Comparison of ENCODE assay signal across 13 cellular contexts in the genomic region with DNA sequence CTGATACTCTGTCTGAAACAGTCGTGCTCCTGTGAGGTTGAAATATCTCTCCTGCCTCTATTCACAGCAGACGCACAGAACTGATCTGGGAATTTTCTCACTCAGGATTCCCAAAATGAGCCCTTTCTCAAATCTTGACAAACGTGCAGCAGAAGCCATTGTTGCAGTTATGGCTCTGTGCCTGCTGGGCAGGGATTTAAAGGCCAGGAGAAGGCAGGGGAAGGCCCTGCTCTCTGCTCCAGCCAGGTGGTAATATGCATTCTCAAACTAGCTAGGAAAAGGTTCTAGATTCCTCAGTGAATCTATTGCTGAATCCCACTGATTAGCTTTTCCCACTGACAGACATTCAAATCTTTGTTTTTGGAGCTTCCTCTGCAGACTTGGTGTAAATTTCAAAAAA. TPM values are rescaled to one million over a fixed set of nuclear protein-coding genes. Genes with fewer than 3 reads are reported as not detected.
DNase-seq lines count a peak whose midpoint lies in the region; TF ChIP-seq lines count a peak whose summit lies in the region.
"Had no signal": no experiment of that assay in that cellular context is flagged by ENCODE, and none has a peak within 500 bp of the region (broad histone marks: within the 10 kb centered on the region; RNA-seq: fewer than 3 reads in every experiment).

No MANE protein-coding gene starts in this region.

- intact Hi-C loops in activated CD4-positive, alpha-beta T cell treated with anti-CD3 and anti-CD28 coated beads, Interleukin-2, amount 10 ng/mL, durations not matched to agents 24 days and 14 days (cut with micrococcal nuclease): no loop called here

- peaks cover 58% of the 10 kb centered on the region for H3K27me3 Mint-ChIP-seq in activated CD4-positive, alpha-beta T cell treated with anti-CD3 and anti-CD28 coated beads, Interleukin-2, amount 10 ng/mL, durations not matched to agents 24 days and 14 days
- H3K27me3 Mint-ChIP-seq in neural crest cell (ENCODE audit: low read depth): peaks cover 73% of the 10 kb centered on the region

- H3K4me3 Mint-ChIP-seq in activated CD4-positive, alpha-beta T cell treated with anti-CD3 and anti-CD28 coated beads, Interleukin-2, amount 10 ng/mL, durations not matched to agents 24 days and 14 days: no peak overlapping the region
- peak overlapping the region; percentile 50 for H3K4me3 Mint-ChIP-seq in neural crest cell
- H3K4me3 Mint-ChIP-seq: B cell; CD8-positive, alpha-beta T cell; GM23338 had no signal

- no peak overlapping the region for H3K27ac Mint-ChIP-seq in activated CD4-positive, alpha-beta T cell treated with anti-CD3 and anti-CD28 coated beads, Interleukin-2, amount 10 ng/mL, durations not matched to agents 24 days and 14 days
- H3K27ac Mint-ChIP-seq in neural crest cell (ENCODE audit: unreplicated experiment): no peak overlapping the region
- H3K27ac Mint-ChIP-seq: B cell; CD8-positive, alpha-beta T cell; GM23338 had no signal

- peak; percentile 37 for DNase-seq in activated CD4-positive, alpha-beta T cell treated with anti-CD3 and anti-CD28 coated beads, Interleukin-2, amount 10 ng/mL, durations not matched to agents 24 days and 14 days
- no peak for DNase-seq in activated CD4-positive, alpha-beta T cell treated with anti-CD3 and anti-CD28 coated beads for 1 hour
- DNase-seq in ecto neural progenitor cell (ENCODE audit: low spot score): peak; percentile 19
- DNase-seq in neural crest cell (ENCODE audit: low read depth, low spot score): no peak
- DNase-seq in GM10266 (ENCODE audit: extremely low spot score): no peak
- no peak for DNase-seq in NCI-H526 treated with DMSO at 0.1 percent for 48 hours (lab: John Stamatoyannopoulos, UW)
- DNase-seq: CD8-positive, alpha-beta T cell; DMS 273 treated with DMSO at 0.1 percent for 48 hours; DND-41; EL; HCEC 1CT had no signal

- H3K4me1 Mint-ChIP-seq in activated CD4-positive, alpha-beta T cell treated with anti-CD3 and anti-CD28 coated beads, Interleukin-2, amount 10 ng/mL, durations not matched to agents 24 days and 14 days: peaks cover 7% of the 10 kb centered on the region
- peaks cover 38% of the 10 kb centered on the region for H3K4me1 Mint-ChIP-seq in neural crest cell

- peaks cover 6% of the 10 kb centered on the region for H3K9me3 Mint-ChIP-seq in activated CD4-positive, alpha-beta T cell treated with anti-CD3 and anti-CD28 coated beads, Interleukin-2, amount 10 ng/mL, durations not matched to agents 24 days and 14 days
- H3K9me3 Mint-ChIP-seq in neural crest cell: no peaks in the 10 kb centered on the region
- H3K9me3 Mint-ChIP-seq: CD8-positive, alpha-beta T cell; GM23338 had no signal

- no peaks in the 10 kb centered on the region for H3K36me3 Mint-ChIP-seq in activated CD4-positive, alpha-beta T cell treated with anti-CD3 and anti-CD28 coated beads, Interleukin-2, amount 10 ng/mL, durations not matched to agents 24 days and 14 days (ENCODE audit: low read depth)
- H3K36me3 Mint-ChIP-seq in neural crest cell (ENCODE audit: low read depth): no peaks in the 10 kb centered on the region
- H3K36me3 Mint-ChIP-seq: CD8-positive, alpha-beta T cell had no signal

- TF ChIP-seq CTCF in neural crest cell (conservative IDR thresholded peaks at IDR 0.05): no peak
- TF ChIP-seq CTCF in GM10266 (IDR thresholded peaks at IDR 0.05; ENCODE audit: control insufficient read depth, insufficient read depth, low read depth, missing control alignments): no peak

RNA-seq across cellular contexts. Expression of gene MINAR1, which starts 2.2 kb away (rescaled TPM):
- total RNA-seq in activated CD4-positive, alpha-beta T cell treated with anti-CD3 and anti-CD28 coated beads, Interleukin-2, amount 10 ng/mL, durations not matched to agents 24 days and 14 days: 0.64 and 0.65 TPM in 2 replicates
- 1.9 and 2.0 TPM in 2 replicates for total RNA-seq in neural crest cell

Comparison
In these comparisons a context has a peak if more than half of its experiments do, and no peak if none do; other contexts are left out.
1. DNase-seq: peak in activated CD4-positive, alpha-beta T cell treated with anti-CD3 and anti-CD28 coated beads, Interleukin-2, amount 10 ng/mL, durations not matched to agents 24 days and 14 days (single experiment) and ecto neural progenitor cell (single experiment); none in activated CD4-positive, alpha-beta T cell treated with anti-CD3 and anti-CD28 coated beads for 1 hour (single experiment), neural crest cell (single experiment), GM10266 (single experiment) and NCI-H526 treated with DMSO at 0.1 percent for 48 hours (single experiment).